In genomic region chr21:17527240-17527639, GRCh38 we compare ENCODE assay signal across 1 cellular context.
TF ChIP-seq lines count a peak whose summit lies in the region.

No MANE protein-coding gene starts in this region.

TF ChIP-seq in HepG2, 621 proteins besides CTCF, POLR2A, EP300 and RAD21 (continued from another document and continues in another):
- TF ChIP-seq, protein P1, sequence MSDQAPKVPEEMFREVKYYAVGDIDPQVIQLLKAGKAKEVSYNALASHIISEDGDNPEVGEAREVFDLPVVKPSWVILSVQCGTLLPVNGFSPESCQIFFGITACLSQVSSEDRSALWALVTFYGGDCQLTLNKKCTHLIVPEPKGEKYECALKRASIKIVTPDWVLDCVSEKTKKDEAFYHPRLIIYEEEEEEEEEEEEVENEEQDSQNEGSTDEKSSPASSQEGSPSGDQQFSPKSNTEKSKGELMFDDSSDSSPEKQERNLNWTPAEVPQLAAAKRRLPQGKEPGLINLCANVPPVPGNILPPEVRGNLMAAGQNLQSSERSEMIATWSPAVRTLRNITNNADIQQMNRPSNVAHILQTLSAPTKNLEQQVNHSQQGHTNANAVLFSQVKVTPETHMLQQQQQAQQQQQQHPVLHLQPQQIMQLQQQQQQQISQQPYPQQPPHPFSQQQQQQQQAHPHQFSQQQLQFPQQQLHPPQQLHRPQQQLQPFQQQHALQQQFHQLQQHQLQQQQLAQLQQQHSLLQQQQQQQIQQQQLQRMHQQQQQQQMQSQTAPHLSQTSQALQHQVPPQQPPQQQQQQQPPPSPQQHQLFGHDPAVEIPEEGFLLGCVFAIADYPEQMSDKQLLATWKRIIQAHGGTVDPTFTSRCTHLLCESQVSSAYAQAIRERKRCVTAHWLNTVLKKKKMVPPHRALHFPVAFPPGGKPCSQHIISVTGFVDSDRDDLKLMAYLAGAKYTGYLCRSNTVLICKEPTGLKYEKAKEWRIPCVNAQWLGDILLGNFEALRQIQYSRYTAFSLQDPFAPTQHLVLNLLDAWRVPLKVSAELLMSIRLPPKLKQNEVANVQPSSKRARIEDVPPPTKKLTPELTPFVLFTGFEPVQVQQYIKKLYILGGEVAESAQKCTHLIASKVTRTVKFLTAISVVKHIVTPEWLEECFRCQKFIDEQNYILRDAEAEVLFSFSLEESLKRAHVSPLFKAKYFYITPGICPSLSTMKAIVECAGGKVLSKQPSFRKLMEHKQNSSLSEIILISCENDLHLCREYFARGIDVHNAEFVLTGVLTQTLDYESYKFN (CRISPR knock-in tag; conservative IDR thresholded peaks at IDR 0.05) = peak; percentile 71
- TF ChIP-seq NR3C1 (CRISPR knock-in tag; IDR thresholded peaks at IDR 0.05) = no peak
- TF ChIP-seq, protein P2, sequence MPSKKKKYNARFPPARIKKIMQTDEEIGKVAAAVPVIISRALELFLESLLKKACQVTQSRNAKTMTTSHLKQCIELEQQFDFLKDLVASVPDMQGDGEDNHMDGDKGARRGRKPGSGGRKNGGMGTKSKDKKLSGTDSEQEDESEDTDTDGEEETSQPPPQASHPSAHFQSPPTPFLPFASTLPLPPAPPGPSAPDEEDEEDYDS (CRISPR knock-in tag; IDR thresholded peaks at IDR 0.05) = 0 out of 2 replicates have a peak, but pooled peaks have one; percentile 14
- TF ChIP-seq ZNF10 (CRISPR knock-in tag; IDR thresholded peaks at IDR 0.05; ENCODE audit: borderline replicate concordance, low read depth) = no peak
- TF ChIP-seq RCOR2 (CRISPR knock-in tag; IDR thresholded peaks at IDR 0.05) = peak; percentile 77; the same call in 1 of the 2 replicates
- TF ChIP-seq HMG20A (CRISPR knock-in tag; IDR thresholded peaks at IDR 0.05; ENCODE audit: borderline replicate concordance) = peak; percentile 53; the same call in 1 of the 2 replicates
- TF ChIP-seq, protein P3, sequence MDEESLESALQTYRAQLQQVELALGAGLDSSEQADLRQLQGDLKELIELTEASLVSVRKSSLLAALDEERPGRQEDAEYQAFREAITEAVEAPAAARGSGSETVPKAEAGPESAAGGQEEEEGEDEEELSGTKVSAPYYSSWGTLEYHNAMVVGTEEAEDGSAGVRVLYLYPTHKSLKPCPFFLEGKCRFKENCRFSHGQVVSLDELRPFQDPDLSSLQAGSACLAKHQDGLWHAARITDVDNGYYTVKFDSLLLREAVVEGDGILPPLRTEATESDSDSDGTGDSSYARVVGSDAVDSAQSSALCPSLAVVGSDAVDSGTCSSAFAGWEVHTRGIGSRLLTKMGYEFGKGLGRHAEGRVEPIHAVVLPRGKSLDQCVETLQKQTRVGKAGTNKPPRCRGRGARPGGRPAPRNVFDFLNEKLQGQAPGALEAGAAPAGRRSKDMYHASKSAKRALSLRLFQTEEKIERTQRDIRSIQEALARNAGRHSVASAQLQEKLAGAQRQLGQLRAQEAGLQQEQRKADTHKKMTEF (CRISPR knock-in tag; IDR thresholded peaks at IDR 0.05) = peak; percentile 53; the same call in 1 of the 2 replicates
- no peak for TF ChIP-seq RFX3 (CRISPR knock-in tag; IDR thresholded peaks at IDR 0.05)
- no peak for TF ChIP-seq TP53 (CRISPR knock-in tag; conservative IDR thresholded peaks at IDR 0.05)
- TF ChIP-seq FOXA1 (IDR thresholded peaks at IDR 0.05) = no peak
- TF ChIP-seq FOXA1 (CRISPR knock-in tag; IDR thresholded peaks at IDR 0.05) = peak; percentile 66
- no peak for TF ChIP-seq SOX6 (IDR thresholded peaks at IDR 0.05)
- peak; percentile 94 for TF ChIP-seq SOX6 (CRISPR knock-in tag; IDR thresholded peaks at IDR 0.05)
- TF ChIP-seq ELF3 (CRISPR knock-in tag; IDR thresholded peaks at IDR 0.05) = 0 out of 2 replicates have a peak, but pooled peaks have one; percentile 27
- TF ChIP-seq ZNF383 (CRISPR knock-in tag; IDR thresholded peaks at IDR 0.05; ENCODE audit: borderline replicate concordance) = no peak
- TF ChIP-seq, protein P4, sequence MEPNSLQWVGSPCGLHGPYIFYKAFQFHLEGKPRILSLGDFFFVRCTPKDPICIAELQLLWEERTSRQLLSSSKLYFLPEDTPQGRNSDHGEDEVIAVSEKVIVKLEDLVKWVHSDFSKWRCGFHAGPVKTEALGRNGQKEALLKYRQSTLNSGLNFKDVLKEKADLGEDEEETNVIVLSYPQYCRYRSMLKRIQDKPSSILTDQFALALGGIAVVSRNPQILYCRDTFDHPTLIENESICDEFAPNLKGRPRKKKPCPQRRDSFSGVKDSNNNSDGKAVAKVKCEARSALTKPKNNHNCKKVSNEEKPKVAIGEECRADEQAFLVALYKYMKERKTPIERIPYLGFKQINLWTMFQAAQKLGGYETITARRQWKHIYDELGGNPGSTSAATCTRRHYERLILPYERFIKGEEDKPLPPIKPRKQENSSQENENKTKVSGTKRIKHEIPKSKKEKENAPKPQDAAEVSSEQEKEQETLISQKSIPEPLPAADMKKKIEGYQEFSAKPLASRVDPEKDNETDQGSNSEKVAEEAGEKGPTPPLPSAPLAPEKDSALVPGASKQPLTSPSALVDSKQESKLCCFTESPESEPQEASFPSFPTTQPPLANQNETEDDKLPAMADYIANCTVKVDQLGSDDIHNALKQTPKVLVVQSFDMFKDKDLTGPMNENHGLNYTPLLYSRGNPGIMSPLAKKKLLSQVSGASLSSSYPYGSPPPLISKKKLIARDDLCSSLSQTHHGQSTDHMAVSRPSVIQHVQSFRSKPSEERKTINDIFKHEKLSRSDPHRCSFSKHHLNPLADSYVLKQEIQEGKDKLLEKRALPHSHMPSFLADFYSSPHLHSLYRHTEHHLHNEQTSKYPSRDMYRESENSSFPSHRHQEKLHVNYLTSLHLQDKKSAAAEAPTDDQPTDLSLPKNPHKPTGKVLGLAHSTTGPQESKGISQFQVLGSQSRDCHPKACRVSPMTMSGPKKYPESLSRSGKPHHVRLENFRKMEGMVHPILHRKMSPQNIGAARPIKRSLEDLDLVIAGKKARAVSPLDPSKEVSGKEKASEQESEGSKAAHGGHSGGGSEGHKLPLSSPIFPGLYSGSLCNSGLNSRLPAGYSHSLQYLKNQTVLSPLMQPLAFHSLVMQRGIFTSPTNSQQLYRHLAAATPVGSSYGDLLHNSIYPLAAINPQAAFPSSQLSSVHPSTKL (CRISPR knock-in tag; IDR thresholded peaks at IDR 0.05) = peak; percentile 87
- peak; percentile 68 for TF ChIP-seq GATAD2A (CRISPR knock-in tag; IDR thresholded peaks at IDR 0.05)
- TF ChIP-seq HNRNPUL1 (IDR thresholded peaks at IDR 0.05; ENCODE audit: low read depth, low read length) = no peak
- no peak for TF ChIP-seq ZNF549 (CRISPR knock-in tag; IDR thresholded peaks at IDR 0.05)
- TF ChIP-seq ZBTB42 (CRISPR knock-in tag; IDR thresholded peaks at IDR 0.05) = no peak
- no peak for TF ChIP-seq LCORL (IDR thresholded peaks at IDR 0.05)
- 0 out of 2 replicates have a peak, but pooled peaks have one; percentile 46 for TF ChIP-seq LCORL (CRISPR knock-in tag; IDR thresholded peaks at IDR 0.05)
- TF ChIP-seq HDAC1 (CRISPR knock-in tag; IDR thresholded peaks at IDR 0.05) = peak; percentile 47; the same call in 1 of the 2 replicates
- TF ChIP-seq ZNF609 (CRISPR knock-in tag; IDR thresholded peaks at IDR 0.05; ENCODE audit: borderline replicate concordance) = 0 out of 2 replicates have a peak, but pooled peaks have one; percentile 26
- 0 out of 2 replicates have a peak, but pooled peaks have one; percentile 20 for TF ChIP-seq PATZ1 (CRISPR knock-in tag; IDR thresholded peaks at IDR 0.05)
- TF ChIP-seq TGIF2 (CRISPR knock-in tag; IDR thresholded peaks at IDR 0.05) = no peak
- no peak for TF ChIP-seq ZNF792 (CRISPR knock-in tag; IDR thresholded peaks at IDR 0.05)
- TF ChIP-seq FOSL2 (CRISPR knock-in tag; IDR thresholded peaks at IDR 0.05) = peak; percentile 86
- no peak for TF ChIP-seq ZNF558 (CRISPR knock-in tag; IDR thresholded peaks at IDR 0.05; ENCODE audit: borderline replicate concordance)
- TF ChIP-seq, protein P5, sequence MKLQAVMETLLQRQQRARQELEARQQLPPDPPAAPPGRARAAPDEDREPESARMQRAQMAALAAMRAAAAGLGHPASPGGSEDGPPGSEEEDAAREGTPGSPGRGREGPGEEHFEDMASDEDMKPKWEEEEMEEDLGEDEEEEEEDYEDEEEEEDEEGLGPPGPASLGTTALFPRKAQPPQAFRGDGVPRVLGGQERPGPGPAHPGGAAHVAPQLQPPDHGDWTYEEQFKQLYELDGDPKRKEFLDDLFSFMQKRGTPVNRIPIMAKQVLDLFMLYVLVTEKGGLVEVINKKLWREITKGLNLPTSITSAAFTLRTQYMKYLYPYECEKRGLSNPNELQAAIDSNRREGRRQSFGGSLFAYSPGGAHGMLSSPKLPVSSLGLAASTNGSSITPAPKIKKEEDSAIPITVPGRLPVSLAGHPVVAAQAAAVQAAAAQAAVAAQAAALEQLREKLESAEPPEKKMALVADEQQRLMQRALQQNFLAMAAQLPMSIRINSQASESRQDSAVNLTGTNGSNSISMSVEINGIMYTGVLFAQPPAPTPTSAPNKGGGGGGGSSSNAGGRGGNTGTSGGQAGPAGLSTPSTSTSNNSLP (IDR thresholded peaks at IDR 0.05; ENCODE audit: low read depth, low read length) = peak; percentile 83
- TF ChIP-seq ZNF235 (CRISPR knock-in tag; IDR thresholded peaks at IDR 0.05; ENCODE audit: borderline replicate concordance) = no peak
- TF ChIP-seq GFI1 (CRISPR knock-in tag; IDR thresholded peaks at IDR 0.05; ENCODE audit: borderline replicate concordance) = peak; percentile 95
- TF ChIP-seq CCDC6 (CRISPR knock-in tag; IDR thresholded peaks at IDR 0.05) = no peak
- no peak for TF ChIP-seq ZMAT5 (CRISPR knock-in tag; IDR thresholded peaks at IDR 0.05; ENCODE audit: borderline replicate concordance, low read depth)
- no peak for TF ChIP-seq STAG1 (CRISPR knock-in tag; IDR thresholded peaks at IDR 0.05)
- no peak for TF ChIP-seq ZFP37 (CRISPR knock-in tag; IDR thresholded peaks at IDR 0.05; ENCODE audit: borderline replicate concordance)
- TF ChIP-seq ZNF790 (CRISPR knock-in tag; IDR thresholded peaks at IDR 0.05; ENCODE audit: borderline replicate concordance) = no peak
- TF ChIP-seq IRX3 (CRISPR knock-in tag; IDR thresholded peaks at IDR 0.05; ENCODE audit: borderline replicate concordance, low read depth) = no peak
